In the genomic region with DNA sequence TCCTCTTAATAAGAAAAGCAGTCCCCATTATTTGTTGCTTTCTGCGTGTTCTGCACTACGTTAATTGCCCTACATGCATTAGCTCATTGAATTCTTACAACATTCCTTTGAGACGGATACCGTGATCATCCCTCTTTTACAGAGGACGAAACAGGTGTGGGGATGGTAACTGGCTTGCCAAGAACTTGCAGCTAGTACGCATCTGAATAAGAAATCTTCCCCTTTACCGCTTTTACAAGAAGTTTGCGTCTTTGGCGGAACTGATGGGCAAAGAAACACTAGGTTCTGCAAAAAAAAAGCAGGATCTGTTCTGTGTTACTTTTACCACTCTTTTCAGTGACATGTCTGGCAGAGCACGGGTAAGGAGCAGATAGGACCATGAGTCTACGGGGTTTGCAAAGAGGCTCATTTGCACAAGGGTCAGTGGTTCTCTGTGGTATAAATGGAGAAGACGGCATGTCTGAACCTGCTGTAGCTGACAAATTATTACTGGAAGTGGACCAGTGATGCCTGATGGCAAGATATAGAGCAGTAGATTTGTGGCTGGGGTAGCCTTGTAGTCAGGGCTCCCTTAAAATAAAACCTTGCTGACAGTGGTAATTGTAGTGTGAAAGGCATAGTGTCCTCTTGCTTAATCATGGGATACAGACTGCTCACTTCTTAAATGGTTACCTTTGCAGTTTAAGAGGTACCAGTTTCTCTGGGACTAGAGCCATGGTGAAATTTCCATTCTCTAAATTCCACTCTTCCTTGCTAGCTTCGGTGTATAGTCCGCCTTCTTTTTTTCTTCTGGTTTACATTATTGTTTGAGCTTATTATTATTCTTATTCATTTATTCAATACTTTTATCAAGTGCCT, we compare ENCODE assay signal across 8 cellular contexts. TPM values are rescaled to one million over a fixed set of nuclear protein-coding genes. Genes with fewer than 3 reads are reported as not detected.
A peak's percentile ranks its signal among the peaks of the same experiment; 100 is the strongest.
DNase-seq lines count a peak whose midpoint lies in the region; ATAC-seq lines count a peak whose summit lies in the region.

No MANE protein-coding gene starts in this region.

- H3K27me3 ChIP-seq in ectodermal cell (ENCODE audit: control insufficient read depth, insufficient read depth, low read length, poor library complexity, severe bottlenecking) = no peaks in the 10 kb centered on the region

- peaks cover 12% of the 10 kb centered on the region for H3K36me3 ChIP-seq in ectodermal cell (ENCODE audit: control insufficient read depth, insufficient read depth, low read length)

- H3K4me1 ChIP-seq in ectodermal cell (ENCODE audit: control insufficient read depth, insufficient read depth, low read length) = peaks cover 10% of the 10 kb centered on the region

- H3K27me3 Mint-ChIP-seq in naive thymus-derived CD8-positive, alpha-beta T cell = no peaks in the 10 kb centered on the region

- H3K9me3 ChIP-seq in ectodermal cell (ENCODE audit: control insufficient read depth, low read length) = no peaks in the 10 kb centered on the region

- H3K27ac ChIP-seq in ectodermal cell (ENCODE audit: insufficient read depth, low read depth, low read length, poor library complexity, severe bottlenecking) = no peak overlapping the region

- peak overlapping the region; percentile 70 for H3K4me3 ChIP-seq in ectodermal cell (ENCODE audit: insufficient read depth, low read depth, low read length)

- no peak for ATAC-seq in naive thymus-derived CD8-positive, alpha-beta T cell

- peak overlapping the region in 9 of 10 donors; percentile 4 to 97 (median 85) for H3K27ac Mint-ChIP-seq in naive thymus-derived CD8-positive, alpha-beta T cell

- 13 to 14% methylated on average over 12 of the region's 14 CpGs for WGBS in ectodermal cell, 2 experiments

- H3K4me1 Mint-ChIP-seq in naive thymus-derived CD8-positive, alpha-beta T cell = peaks cover 30 to 49% (median 44%) of the 10 kb centered on the region in 4 donors

- H3K9me3 Mint-ChIP-seq in naive thymus-derived CD8-positive, alpha-beta T cell = no peaks in the 10 kb centered on the region

- peaks cover 0 to 15% (median 0%) of the 10 kb centered on the region in 3 donors for H3K36me3 Mint-ChIP-seq in naive thymus-derived CD8-positive, alpha-beta T cell

- DNase-seq in NCI-H510A treated with DMSO at 0.1 percent for 48 hours (lab: John Stamatoyannopoulos, UW) (peak; percentile 74), NCI-H510A (lab: John Stamatoyannopoulos, UW) (no peak), OCI-M1 (lab: John Stamatoyannopoulos, UW) (peak; percentile 48), mesenteric fat pad (ENCODE audit: low spot score) (no peak), MV-4-11 (lab: John Stamatoyannopoulos, UW) (no peak)
- peak in 3 of 10 donors; percentile 4 to 9 (median 6) for DNase-seq in naive thymus-derived CD8-positive, alpha-beta T cell
- DNase-seq in activated effector memory CD4-positive, alpha-beta T cell treated with Interleukin-2 at 50 U/mL for 16 hours = no peak

- H3K4me3 Mint-ChIP-seq in naive thymus-derived CD8-positive, alpha-beta T cell = peak overlapping the region; percentile 91 to 100 (median 96)

- POLR2A ChIA-PET in naive thymus-derived CD8-positive, alpha-beta T cell (lab: Charles Lee) = interaction anchor here (1.0 to 2.7 kb wide), 8 partner anchors 9 to 458 kb away, joined by 3 to 33 read pairs (median 4); a partner anchor contains a TSS

RNA-seq across cellular contexts. Expression of a gene that starts 1.4 kb away (rescaled TPM):
- polyA plus RNA-seq in ectodermal cell (2013, experiment 1 of 4) = 18.8 TPM
- 19.5 TPM for polyA plus RNA-seq in ectodermal cell (2013, experiment 2 of 4)
- polyA plus RNA-seq in ectodermal cell (2013, experiment 3 of 4) = 16.0 TPM
- polyA plus RNA-seq in ectodermal cell (2013, experiment 4 of 4) = 18.2 TPM
- total RNA-seq in naive thymus-derived CD8-positive, alpha-beta T cell = 10 to 100 TPM; 17.4 to 20.5 TPM
- polyA plus RNA-seq in naive thymus-derived CD8-positive, alpha-beta T cell = 10 to 100 TPM in 1 of 3 donors, 1 to 10 TPM in 2; 7.5 to 11.3 (median 8.2) TPM
- total RNA-seq in mesenteric fat pad = 12.7 TPM

RNA-seq across cellular contexts. Expression of a gene that starts 3.2 kb away (rescaled TPM):
- 58.4 TPM for polyA plus RNA-seq in ectodermal cell (2013, experiment 1 of 4)
- polyA plus RNA-seq in ectodermal cell (2013, experiment 2 of 4) = 63.0 TPM
- polyA plus RNA-seq in ectodermal cell (2013, experiment 3 of 4) = 49.5 TPM
- 55.8 TPM for polyA plus RNA-seq in ectodermal cell (2013, experiment 4 of 4)
- 10 to 100 TPM; 20.9 to 22.7 TPM for total RNA-seq in naive thymus-derived CD8-positive, alpha-beta T cell
- polyA plus RNA-seq in naive thymus-derived CD8-positive, alpha-beta T cell = 10 to 100 TPM; 25.4 to 27.4 (median 27.0) TPM
- total RNA-seq in mesenteric fat pad = 55.9 TPM

RNA-seq across cellular contexts. Expression of a gene that starts 30.4 kb away (rescaled TPM):
- polyA plus RNA-seq in ectodermal cell (2013, experiment 1 of 4) = 58.3 TPM
- 62.4 TPM for polyA plus RNA-seq in ectodermal cell (2013, experiment 2 of 4)
- polyA plus RNA-seq in ectodermal cell (2013, experiment 3 of 4) = 47.6 TPM
- 50.3 TPM for polyA plus RNA-seq in ectodermal cell (2013, experiment 4 of 4)
- total RNA-seq in naive thymus-derived CD8-positive, alpha-beta T cell = 10 to 100 TPM; 45.6 to 47.8 TPM
- 10 to 100 TPM; 41.6 to 53.7 (median 44.6) TPM for polyA plus RNA-seq in naive thymus-derived CD8-positive, alpha-beta T cell
- 61.2 TPM for total RNA-seq in mesenteric fat pad

Comparison
In these comparisons a context has a peak if more than half of its experiments do, and no peak if none do; other contexts are left out.
1. DNase-seq: peak in NCI-H510A treated with DMSO at 0.1 percent for 48 hours (single experiment) and OCI-M1 (single experiment); none in NCI-H510A (single experiment), mesenteric fat pad (single experiment), activated effector memory CD4-positive, alpha-beta T cell treated with Interleukin-2 at 50 U/mL for 16 hours (single experiment) and MV-4-11 (single experiment).